Comparison of ENCODE assay signal across 13 cellular contexts in genomic region chr1:161958425-161958824, GRCh38.
A peak's percentile ranks its signal among the peaks of the same experiment; 100 is the strongest.
DNase-seq lines count a peak whose midpoint lies in the region; ATAC-seq lines count a peak whose summit lies in the region.
"Had no signal": no experiment of that assay in that cellular context is flagged by ENCODE, and none has a peak within 500 bp of the region (broad histone marks: within the 10 kb centered on the region; RNA-seq: fewer than 3 reads in every experiment).

No MANE protein-coding gene starts in this region.

- peaks cover 8% of the 10 kb centered on the region for H3K4me1 ChIP-seq in effector memory CD4-positive, alpha-beta T cell (ENCODE audit: control insufficient read depth, insufficient read depth, low read length, poor library complexity, severe bottlenecking)

- H3K27me3 ChIP-seq in effector memory CD4-positive, alpha-beta T cell (replicated peaks; ENCODE audit: control insufficient read depth, insufficient read depth, low read length, poor library complexity, severe bottlenecking), result no peaks in the 10 kb centered on the region
- H3K27me3 ChIP-seq: Peyer's patch, vagina had no signal

- peaks cover 16% of the 10 kb centered on the region for H3K36me3 ChIP-seq in effector memory CD4-positive, alpha-beta T cell (ENCODE audit: control insufficient read depth, insufficient read depth, low read length)
- H3K36me3 ChIP-seq: vagina had no signal

- peak overlapping the region; percentile 24 for H3K27ac Mint-ChIP-seq in T-helper 17 cell

- peaks cover 44% of the 10 kb centered on the region for H3K4me1 Mint-ChIP-seq in T-helper 17 cell

- no peak overlapping the region for H3K27ac ChIP-seq in epithelial cell of prostate
- H3K27ac ChIP-seq in effector memory CD4-positive, alpha-beta T cell (ENCODE audit: insufficient read depth, low read length, poor library complexity, severe bottlenecking), result no peak overlapping the region
- H3K27ac ChIP-seq: Peyer's patch, psoas muscle, vagina had no signal

- no peaks in the 10 kb centered on the region for H3K27me3 Mint-ChIP-seq in T-helper 17 cell

- DNase-seq in stimulated activated CD4-positive, alpha-beta T cell treated with anti-CD3 and anti-CD28 coated beads, Interleukin-15, amount 100 ng/mL, for 24 hours, result peak; percentile 32
- no peak for DNase-seq in stimulated activated CD4-positive, alpha-beta T cell treated with anti-CD3 and anti-CD28 coated beads, Interleukin-4, amount 100 ng/mL, for 1 hour
- DNase-seq in T-helper 17 cell, result no peak
- DNase-seq in epithelial cell of prostate (ENCODE audit: low read depth, low spot score), result peak; percentile 8
- DNase-seq in NCI-H1436 treated with DMSO at 0.1 percent for 48 hours (lab: John Stamatoyannopoulos, UW), result no peak
- no peak for DNase-seq in effector memory CD4-positive, alpha-beta T cell
- no peak for DNase-seq in globus pallidus (ENCODE audit: low spot score)
- DNase-seq: COR-L47, Peyer's patch, psoas muscle had no signal

- H3K4me3 ChIP-seq in effector memory CD4-positive, alpha-beta T cell (ENCODE audit: insufficient read depth, low read depth, low read length, poor library complexity, severe bottlenecking), result no peak overlapping the region
- H3K4me3 ChIP-seq: Peyer's patch, psoas muscle, vagina had no signal

- ATAC-seq in T-helper 17 cell (no peak), HG03469 (IDR thresholded peaks at IDR 0.05; ENCODE audit: unreplicated experiment) (no peak)
- ATAC-seq: HCT116, psoas muscle had no signal

- no peaks in the 10 kb centered on the region for H3K9me3 ChIP-seq in T-helper 17 cell (ENCODE audit: control insufficient read depth, low read length, poor library complexity, severe bottlenecking)
- H3K9me3 ChIP-seq in effector memory CD4-positive, alpha-beta T cell (ENCODE audit: control insufficient read depth, low read length), result no peaks in the 10 kb centered on the region
- H3K9me3 ChIP-seq: Peyer's patch, psoas muscle, vagina had no signal

- peaks cover 3% of the 10 kb centered on the region for H3K36me3 Mint-ChIP-seq in T-helper 17 cell (ENCODE audit: low read depth)

- H3K4me3 Mint-ChIP-seq in T-helper 17 cell, result no peak overlapping the region

Comparison
In these comparisons a context has a peak if more than half of its experiments do, and no peak if none do; other contexts are left out.
1. DNase-seq: peak in stimulated activated CD4-positive, alpha-beta T cell treated with anti-CD3 and anti-CD28 coated beads, Interleukin-15, amount 100 ng/mL, for 24 hours (single experiment) and epithelial cell of prostate (single experiment); none in stimulated activated CD4-positive, alpha-beta T cell treated with anti-CD3 and anti-CD28 coated beads, Interleukin-4, amount 100 ng/mL, for 1 hour (single experiment), T-helper 17 cell (0 of 3), NCI-H1436 treated with DMSO at 0.1 percent for 48 hours (single experiment), effector memory CD4-positive, alpha-beta T cell (0 of 3) and globus pallidus (single experiment).